ENCODE assay signal across 8 cellular contexts in genomic region chr1:175192630-175193338, GRCh38. TPM values are rescaled to one million over a fixed set of nuclear protein-coding genes. Genes with fewer than 3 reads are reported as not detected.
A peak's percentile ranks its signal among the peaks of the same experiment; 100 is the strongest.
DNase-seq lines count a peak whose midpoint lies in the region; ATAC-seq, FAIRE-seq and TF ChIP-seq lines count a peak whose summit lies in the region.

Gene KIAA0040 (minus strand): TSS chr1:175192776. CDS start chr1:175161013, 31,763 bp downstream.

- no peak within 1 kb of the TSS for H2BK120ac ChIP-seq in H1 (replicated peaks; ENCODE audit: low read depth, low read length)

- CTCF ChIA-PET in activated CD4-positive, alpha-beta memory T cell treated with anti-CD3 and anti-CD28 coated beads for 36 hours (lab: Charles Lee): interaction anchor here (0.8 to 6.5 kb wide), 12 partner anchors 12 to 163 kb away, joined by 3 to 43 read pairs (median 4); no protein-coding TSS in a partner anchor
- CTCF ChIA-PET in H1 (lab: Charles Lee; ENCODE audit: partially characterized antibody): interaction anchor here (0.6 to 2.9 kb wide), 21 partner anchors 8 to 181 kb away, joined by 3 to 13 read pairs (median 5); no protein-coding TSS in a partner anchor

- no peak within 1 kb of the TSS for H3K18ac ChIP-seq in H1 (ENCODE audit: extremely low read depth, low read length)

- no peaks in the 10 kb centered on the region for H3K79me1 ChIP-seq in H1 (ENCODE audit: low read depth, low read length)

- peak within 1 kb of the TSS in 3 of 4 experiments; percentile 20 to 40 (median 34); a peak in 4 of 7 replicates for H3K9ac ChIP-seq in H1 (replicated peaks in 1 of 4; ENCODE audit: extremely low read depth in 1 of 4, low read depth in 3 of 4, low read length in 3 of 4)

- intact Hi-C loops in activated CD4-positive, alpha-beta memory T cell treated with anti-CD3 and anti-CD28 coated beads for 36 hours (cut with micrococcal nuclease): loop anchor here (1.0 to 2.0 kb wide), 2 partner anchors 17 to 194 kb away; partner anchors contain the start of gene CACYBP

- H3K4me1 Mint-ChIP-seq in activated CD4-positive, alpha-beta memory T cell treated with anti-CD3 and anti-CD28 coated beads for 36 hours (ENCODE audit: low read depth): peaks cover 48% of the 10 kb centered on the region

- peak within 1 kb of the TSS; percentile 62 to 85 (median 72) for H3K4me3 ChIP-seq in H1 (ENCODE audit: extremely low read depth in 1 of 4, insufficient read depth in 2 of 4, low read depth in 3 of 4, low read length in 4 of 4)

- no peak within 1 kb of the TSS for H2AK5ac ChIP-seq in H1 (ENCODE audit: low read depth, low read length)

- no peaks in the 10 kb centered on the region for H3K9me3 ChIP-seq in H1 (ENCODE audit: insufficient read depth in 2 of 2, low read depth in 1 of 2, low read length in 1 of 2)

- peaks cover 0 to 5% (median 5%) of the 10 kb centered on the region in 4 experiments; a peak in 3 of 7 replicates for H3K4me1 ChIP-seq in H1 (replicated peaks in 1 of 4; ENCODE audit: control insufficient read depth in 3 of 4, insufficient read depth in 4 of 4, low read length in 3 of 4)

- DNase-seq in NCI-H748 (lab: John Stamatoyannopoulos, UW; ENCODE audit: unreplicated experiment) (peak; percentile 79), NCI-H748 treated with DMSO at 0.1 percent for 48 hours (lab: John Stamatoyannopoulos, UW) (no peak), NCI-H526 (lab: John Stamatoyannopoulos, UW) (peak; percentile 80 to 97), H1 (ENCODE audit: low read depth in 1 of 2, low spot score in 2 of 2) (peak in 1 of 2 experiments; percentile 72), mucosa of gallbladder (ENCODE audit: low spot score) (peak; percentile 67)
- peak; percentile 71 for DNase-seq in activated CD4-positive, alpha-beta memory T cell treated with anti-CD3 and anti-CD28 coated beads for 36 hours
- peak; percentile 37 for DNase-seq in stimulated activated CD8-positive, alpha-beta memory T cell treated with anti-CD3 and anti-CD28 coated beads, Interleukin-7, amount 100 ng/mL, for 24 hours (ENCODE audit: low read depth)

- TF ChIP-seq RAD21 in H1 (IDR thresholded peaks at IDR 0.05 in 1 of 2, conservative IDR thresholded peaks at IDR 0.05 in 1 of 2; ENCODE audit: low read depth in 2 of 2, low read length in 2 of 2): no peak

- no peak within 1 kb of the TSS for H4K91ac ChIP-seq in H1 (replicated peaks; ENCODE audit: insufficient read length, low read length)

- H3K36me3 ChIP-seq in H1 (ENCODE audit: control insufficient read depth in 2 of 4, insufficient read depth in 4 of 4, low read length in 3 of 4): no peaks in the 10 kb centered on the region

- peak within 1 kb of the TSS; percentile 90 to 95 for H3K4me2 ChIP-seq in H1 (ENCODE audit: insufficient read depth in 1 of 2, low read depth in 2 of 2, low read length in 2 of 2)

- no peaks in the 10 kb centered on the region for H3K9me3 Mint-ChIP-seq in activated CD4-positive, alpha-beta memory T cell treated with anti-CD3 and anti-CD28 coated beads for 36 hours

- no peak for FAIRE-seq in H1 (lab: Jason Lieb, UNC)

- peak within 1 kb of the TSS; percentile 81 for H4K8ac ChIP-seq in H1 (ENCODE audit: extremely low read depth, insufficient read depth, low read length)

- H2BK5ac ChIP-seq in H1 (ENCODE audit: low read depth, low read length): peak within 1 kb of the TSS; percentile 55; the same call in 1 of the 2 replicates

- H3K23ac ChIP-seq in H1 (ENCODE audit: insufficient read length): no peak within 1 kb of the TSS

- TF ChIP-seq POLR2A in H1 (IDR thresholded peaks at IDR 0.05; ENCODE audit: control extremely low read depth in 1 of 2, low read depth in 2 of 2, low read length in 2 of 2): no peak

- no peaks in the 10 kb centered on the region for H4K20me1 ChIP-seq in H1 (replicated peaks in 1 of 2; ENCODE audit: control insufficient read depth in 1 of 2, insufficient read depth in 2 of 2, low read length in 2 of 2)

- H3K27ac ChIP-seq in H1 (ENCODE audit: low read depth, low read length): no peak within 1 kb of the TSS

- ATAC-seq in HG02943 (IDR thresholded peaks at IDR 0.05; ENCODE audit: low read depth, unreplicated experiment): peak; percentile 42

- 0 out of 2 replicates have a peak within 1 kb of the TSS, but pooled peaks have one; percentile 19 for H2BK12ac ChIP-seq in H1 (ENCODE audit: low read depth, low read length)

- H3K14ac ChIP-seq in H1 (ENCODE audit: insufficient read length): no peak within 1 kb of the TSS

- TF ChIP-seq EP300 in H1 (IDR thresholded peaks at IDR 0.05; ENCODE audit: borderline replicate concordance in 1 of 2, low read depth in 2 of 2, low read length in 2 of 2): no peak

- H3K56ac ChIP-seq in H1 (replicated peaks; ENCODE audit: insufficient read length, low read depth, low read length): no peak within 1 kb of the TSS

- H3K27me3 ChIP-seq in H1 (replicated peaks in 1 of 4; ENCODE audit: control insufficient read depth in 3 of 4, extremely low read depth in 1 of 4, insufficient read depth in 3 of 4, low read length in 3 of 4): peaks cover 3 to 19% (median 15%) of the 10 kb centered on the region in 4 experiments

- 1% methylated on average over 13 of the region's 54 CpGs; no CpG with 5 or more reads in 1 of the 2 experiments for WGBS in H1 (ENCODE audit: extremely low coverage in 1 of 2, insufficient coverage in 1 of 2, insufficient read length in 1 of 2, insufficient replicate concordance in 2 of 2, low coverage in 1 of 2, low lambda C conversion rate in 2 of 2, missing lambda C conversion rate in 1 of 2), 2 experiments

- POLR2A ChIA-PET in activated CD4-positive, alpha-beta memory T cell treated with anti-CD3 and anti-CD28 coated beads for 36 hours (lab: Charles Lee): interaction anchor here (1.1 to 2.4 kb wide), 3 partner anchors 11 to 23 kb away, joined by 3 to 8 read pairs (median 3); no protein-coding TSS in a partner anchor
- POLR2A ChIA-PET in H1 (lab: Charles Lee; ENCODE audit: partially characterized antibody): interaction anchor here (1.0 to 1.1 kb wide), 2 partner anchors 12 to 37 kb away, joined by 3 to 6 read pairs; no protein-coding TSS in a partner anchor

- H3K4ac ChIP-seq in H1 (replicated peaks; ENCODE audit: insufficient read length, low read depth, low read length): no peak within 1 kb of the TSS

- H2AFZ ChIP-seq in H1 (ENCODE audit: low read length): peak within 1 kb of the TSS; percentile 95

- H3K36me3 Mint-ChIP-seq in activated CD4-positive, alpha-beta memory T cell treated with anti-CD3 and anti-CD28 coated beads for 36 hours: peaks cover 26% of the 10 kb centered on the region

- TF ChIP-seq CTCF in H1 (IDR thresholded peaks at IDR 0.05; ENCODE audit: control extremely low read depth in 1 of 3, insufficient read depth in 1 of 3, low read depth in 1 of 3, low read length in 3 of 3): peak in 2 of 3 experiments; percentile 16 to 25; a peak in 2 of 4 replicates

- H3K79me2 ChIP-seq in H1 (ENCODE audit: control insufficient read depth in 1 of 2, insufficient read depth in 2 of 2, low read length in 2 of 2): no peaks in the 10 kb centered on the region

- H3K23me2 ChIP-seq in H1 (ENCODE audit: low read depth, low read length): peaks cover 11% of the 10 kb centered on the region

- H4K5ac ChIP-seq in H1 (ENCODE audit: insufficient read length, low read depth, low read length): no peak within 1 kb of the TSS

- peak within 1 kb of the TSS; percentile 93 for H3K27ac Mint-ChIP-seq in activated CD4-positive, alpha-beta memory T cell treated with anti-CD3 and anti-CD28 coated beads for 36 hours

- no peaks in the 10 kb centered on the region for H3K27me3 Mint-ChIP-seq in activated CD4-positive, alpha-beta memory T cell treated with anti-CD3 and anti-CD28 coated beads for 36 hours

- H2BK20ac ChIP-seq in H1 (ENCODE audit: low read length): no peak within 1 kb of the TSS

- peak within 1 kb of the TSS; percentile 95 for H3K4me3 Mint-ChIP-seq in activated CD4-positive, alpha-beta memory T cell treated with anti-CD3 and anti-CD28 coated beads for 36 hours

- 0 out of 2 replicates have a peak within 1 kb of the TSS, but pooled peaks have one; percentile 10 for H2BK15ac ChIP-seq in H1 (ENCODE audit: low read length)

TF ChIP-seq in H1, 55 proteins besides CTCF, POLR2A, EP300 and RAD21 (continues in another document):
- no peak for TF ChIP-seq SRF (IDR thresholded peaks at IDR 0.05; ENCODE audit: low read depth, low read length)
- no peak for TF ChIP-seq EZH2 (IDR thresholded peaks at IDR 0.05; ENCODE audit: low read depth, low read length, severe bottlenecking)
- TF ChIP-seq BRCA1 (IDR thresholded peaks at IDR 0.05; ENCODE audit: low read depth, low read length): no peak
- TF ChIP-seq TAF7 (optimal IDR thresholded peaks at IDR 0.05; ENCODE audit: borderline replicate concordance, low read depth, low read length): no peak
- TF ChIP-seq CREB1 (IDR thresholded peaks at IDR 0.05): 0 out of 2 replicates have a peak, but pooled peaks have one; percentile 41
- peak; percentile 29; the same call in 1 of the 2 replicates for TF ChIP-seq SUZ12 (IDR thresholded peaks at IDR 0.05; ENCODE audit: low read length)
- no peak for TF ChIP-seq ZNF274 (IDR thresholded peaks at IDR 0.05; ENCODE audit: borderline replicate concordance, extremely low read depth, low read length)
- TF ChIP-seq, protein P1, sequence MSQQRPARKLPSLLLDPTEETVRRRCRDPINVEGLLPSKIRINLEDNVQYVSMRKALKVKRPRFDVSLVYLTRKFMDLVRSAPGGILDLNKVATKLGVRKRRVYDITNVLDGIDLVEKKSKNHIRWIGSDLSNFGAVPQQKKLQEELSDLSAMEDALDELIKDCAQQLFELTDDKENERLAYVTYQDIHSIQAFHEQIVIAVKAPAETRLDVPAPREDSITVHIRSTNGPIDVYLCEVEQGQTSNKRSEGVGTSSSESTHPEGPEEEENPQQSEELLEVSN (IDR thresholded peaks at IDR 0.05): 0 out of 2 replicates have a peak, but pooled peaks have one; percentile 55
- TF ChIP-seq KDM1A (IDR thresholded peaks at IDR 0.05; ENCODE audit: borderline replicate concordance, low read length): no peak
- no peak for TF ChIP-seq RBBP5 (IDR thresholded peaks at IDR 0.05; ENCODE audit: borderline replicate concordance, low read depth, low read length)
- TF ChIP-seq KDM4A (IDR thresholded peaks at IDR 0.05; ENCODE audit: low read depth, low read length, severe bottlenecking): peak; percentile 55
- TF ChIP-seq EGR1 (IDR thresholded peaks at IDR 0.05; ENCODE audit: borderline replicate concordance, low read depth, low read length): peak; percentile 47; the same call in 1 of the 2 replicates

RNA-seq across cellular contexts. Expression of gene KIAA0040, which starts in this region (rescaled TPM):
- 10 to 100 TPM; 32.9 to 34.5 TPM for total RNA-seq in activated CD4-positive, alpha-beta memory T cell treated with anti-CD3 and anti-CD28 coated beads for 36 hours
- total RNA-seq in H1 (2021; fragmentation: NEBNext Ultra II Directional; extraction: Animal tissue kit (Norgen Biotek cat#: 25700)): 11.7 and 14.1 TPM in 2 replicates
- 8.0 and 11.0 TPM in 2 replicates for polyA plus RNA-seq in H1 (2011; rRNA removed)
- polyA plus RNA-seq in H1 (2011; cell fraction: cytosol; rRNA removed): 9.5 TPM
- polyA plus RNA-seq in H1 (2011; cell fraction: nucleus; rRNA removed): 6.6 TPM
- 6.9 to 7.8 TPM (median 7.5 TPM) in 4 replicates for polyA plus RNA-seq in H1 (2012, experiment 1 of 2)
- polyA plus RNA-seq in H1 (2012, experiment 2 of 2): 3.7 TPM
- 8.0 TPM for polyA plus RNA-seq in H1 (2013, experiment 1 of 2)
- polyA plus RNA-seq in H1 (2013, experiment 2 of 2): 9.4 TPM
- polyA minus RNA-seq in H1 (2011; rRNA and poly(A)+ RNA removed): 18.7 and 28.4 TPM in 2 replicates
- polyA minus RNA-seq in H1 (2011; cell fraction: cytosol; rRNA and poly(A)+ RNA removed): 5.4 TPM
- polyA minus RNA-seq in H1 (2011; cell fraction: nucleus; rRNA and poly(A)+ RNA removed): 11.1 TPM
- 16.1 TPM for total RNA-seq in mucosa of gallbladder
